In the genomic region with DNA sequence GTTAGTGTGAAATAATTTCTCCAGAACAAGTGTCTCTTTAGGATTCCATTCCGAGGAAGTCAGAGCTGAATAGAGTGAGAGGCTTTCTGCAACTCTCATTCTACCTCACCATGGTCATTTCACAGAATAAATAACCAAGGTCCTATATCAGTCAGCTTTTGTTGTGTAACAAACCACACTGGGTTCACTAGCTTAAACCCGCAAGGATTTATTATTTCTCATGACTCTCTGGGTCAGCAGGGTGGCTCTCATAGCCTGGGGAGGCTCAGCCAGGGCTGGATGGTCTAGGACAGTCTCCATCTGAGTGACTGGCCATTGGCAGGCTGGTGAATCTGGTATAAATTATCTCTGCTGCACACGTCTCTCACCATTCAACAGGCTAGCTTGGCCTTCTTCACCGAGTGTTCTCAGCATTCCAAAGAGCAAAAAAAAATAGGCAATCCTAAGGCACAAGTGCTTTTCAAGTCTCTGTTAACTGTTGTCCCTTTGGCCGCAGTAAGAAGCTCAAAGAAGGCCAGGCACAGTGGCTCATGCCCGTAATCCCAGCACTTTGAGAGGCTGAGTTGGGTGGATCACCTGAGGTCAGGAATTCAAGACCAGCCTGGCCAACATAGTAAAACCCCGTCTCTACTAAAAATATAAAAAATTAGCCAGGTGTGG, we compare ENCODE assay signal across 1 cellular context.
TF ChIP-seq lines count a peak whose summit lies in the region.

No MANE protein-coding gene starts in this region.

TF ChIP-seq in HepG2, 621 proteins besides CTCF, POLR2A, EP300 and RAD21 (continued from another document and continues in another):
- peak; percentile 24; the same call in 1 of the 2 replicates for TF ChIP-seq SAP130 (CRISPR knock-in tag; IDR thresholded peaks at IDR 0.05; ENCODE audit: low read depth)
- TF ChIP-seq CEBPB (IDR thresholded peaks at IDR 0.05; ENCODE audit: borderline replicate concordance, low read depth, low read length), result peak; percentile 63; the same call in 1 of the 2 replicates
- no peak for TF ChIP-seq KDM3A (CRISPR knock-in tag; IDR thresholded peaks at IDR 0.05; ENCODE audit: low read depth)
- TF ChIP-seq AHDC1 (CRISPR knock-in tag; IDR thresholded peaks at IDR 0.05; ENCODE audit: borderline replicate concordance), result 0 out of 2 replicates have a peak, but pooled peaks have one; percentile 33
- TF ChIP-seq AGO2 (optimal IDR thresholded peaks at IDR 0.05; ENCODE audit: low read depth, low read length), result no peak
- TF ChIP-seq TCF7 (IDR thresholded peaks at IDR 0.05; ENCODE audit: low read depth), result no peak
- no peak for TF ChIP-seq ZSCAN22 (CRISPR knock-in tag; IDR thresholded peaks at IDR 0.05)
- TF ChIP-seq, protein P1, sequence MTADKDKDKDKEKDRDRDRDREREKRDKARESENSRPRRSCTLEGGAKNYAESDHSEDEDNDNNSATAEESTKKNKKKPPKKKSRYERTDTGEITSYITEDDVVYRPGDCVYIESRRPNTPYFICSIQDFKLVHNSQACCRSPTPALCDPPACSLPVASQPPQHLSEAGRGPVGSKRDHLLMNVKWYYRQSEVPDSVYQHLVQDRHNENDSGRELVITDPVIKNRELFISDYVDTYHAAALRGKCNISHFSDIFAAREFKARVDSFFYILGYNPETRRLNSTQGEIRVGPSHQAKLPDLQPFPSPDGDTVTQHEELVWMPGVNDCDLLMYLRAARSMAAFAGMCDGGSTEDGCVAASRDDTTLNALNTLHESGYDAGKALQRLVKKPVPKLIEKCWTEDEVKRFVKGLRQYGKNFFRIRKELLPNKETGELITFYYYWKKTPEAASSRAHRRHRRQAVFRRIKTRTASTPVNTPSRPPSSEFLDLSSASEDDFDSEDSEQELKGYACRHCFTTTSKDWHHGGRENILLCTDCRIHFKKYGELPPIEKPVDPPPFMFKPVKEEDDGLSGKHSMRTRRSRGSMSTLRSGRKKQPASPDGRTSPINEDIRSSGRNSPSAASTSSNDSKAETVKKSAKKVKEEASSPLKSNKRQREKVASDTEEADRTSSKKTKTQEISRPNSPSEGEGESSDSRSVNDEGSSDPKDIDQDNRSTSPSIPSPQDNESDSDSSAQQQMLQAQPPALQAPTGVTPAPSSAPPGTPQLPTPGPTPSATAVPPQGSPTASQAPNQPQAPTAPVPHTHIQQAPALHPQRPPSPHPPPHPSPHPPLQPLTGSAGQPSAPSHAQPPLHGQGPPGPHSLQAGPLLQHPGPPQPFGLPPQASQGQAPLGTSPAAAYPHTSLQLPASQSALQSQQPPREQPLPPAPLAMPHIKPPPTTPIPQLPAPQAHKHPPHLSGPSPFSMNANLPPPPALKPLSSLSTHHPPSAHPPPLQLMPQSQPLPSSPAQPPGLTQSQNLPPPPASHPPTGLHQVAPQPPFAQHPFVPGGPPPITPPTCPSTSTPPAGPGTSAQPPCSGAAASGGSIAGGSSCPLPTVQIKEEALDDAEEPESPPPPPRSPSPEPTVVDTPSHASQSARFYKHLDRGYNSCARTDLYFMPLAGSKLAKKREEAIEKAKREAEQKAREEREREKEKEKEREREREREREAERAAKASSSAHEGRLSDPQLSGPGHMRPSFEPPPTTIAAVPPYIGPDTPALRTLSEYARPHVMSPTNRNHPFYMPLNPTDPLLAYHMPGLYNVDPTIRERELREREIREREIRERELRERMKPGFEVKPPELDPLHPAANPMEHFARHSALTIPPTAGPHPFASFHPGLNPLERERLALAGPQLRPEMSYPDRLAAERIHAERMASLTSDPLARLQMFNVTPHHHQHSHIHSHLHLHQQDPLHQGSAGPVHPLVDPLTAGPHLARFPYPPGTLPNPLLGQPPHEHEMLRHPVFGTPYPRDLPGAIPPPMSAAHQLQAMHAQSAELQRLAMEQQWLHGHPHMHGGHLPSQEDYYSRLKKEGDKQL (CRISPR knock-in tag; IDR thresholded peaks at IDR 0.05; ENCODE audit: low read depth), result no peak
- peak; percentile 22; the same call in 1 of the 2 replicates for TF ChIP-seq ARID5B (CRISPR knock-in tag; IDR thresholded peaks at IDR 0.05)
- TF ChIP-seq SP2 (CRISPR knock-in tag; IDR thresholded peaks at IDR 0.05), result no peak
- no peak; the same call in 1 of the 2 replicates for TF ChIP-seq ZBTB26 (CRISPR knock-in tag; IDR thresholded peaks at IDR 0.05; ENCODE audit: borderline replicate concordance)
- no peak for TF ChIP-seq CCDC6 (CRISPR knock-in tag; IDR thresholded peaks at IDR 0.05)
- no peak for TF ChIP-seq ZNF891 (CRISPR knock-in tag; IDR thresholded peaks at IDR 0.05)
- 0 out of 2 replicates have a peak, but pooled peaks have one; percentile 4 for TF ChIP-seq EHMT2 (IDR thresholded peaks at IDR 0.05; ENCODE audit: borderline replicate concordance, low read depth, low read length)
- TF ChIP-seq KAT7 (CRISPR knock-in tag; IDR thresholded peaks at IDR 0.05; ENCODE audit: borderline replicate concordance), result no peak
- no peak for TF ChIP-seq TAF15 (IDR thresholded peaks at IDR 0.05; ENCODE audit: low read depth, low read length, poor library complexity, severe bottlenecking)
- TF ChIP-seq ZMYM4 (CRISPR knock-in tag; IDR thresholded peaks at IDR 0.05), result 0 out of 2 replicates have a peak, but pooled peaks have one; percentile 13
- 0 out of 2 replicates have a peak, but pooled peaks have one; percentile 24 for TF ChIP-seq TFE3 (CRISPR knock-in tag; IDR thresholded peaks at IDR 0.05)
- no peak for TF ChIP-seq ZNF280D (CRISPR knock-in tag; IDR thresholded peaks at IDR 0.05)
- no peak for TF ChIP-seq ZNF367 (CRISPR knock-in tag; IDR thresholded peaks at IDR 0.05; ENCODE audit: borderline replicate concordance)
- no peak for TF ChIP-seq MED1 (CRISPR knock-in tag; IDR thresholded peaks at IDR 0.05)
- TF ChIP-seq ZNF333 (CRISPR knock-in tag; IDR thresholded peaks at IDR 0.05; ENCODE audit: borderline replicate concordance), result no peak
- no peak for TF ChIP-seq KAT8 (CRISPR knock-in tag; IDR thresholded peaks at IDR 0.05)
- 0 out of 2 replicates have a peak, but pooled peaks have one; percentile 14 for TF ChIP-seq PHF21A (CRISPR knock-in tag; IDR thresholded peaks at IDR 0.05)
- TF ChIP-seq ZNF121 (CRISPR knock-in tag; IDR thresholded peaks at IDR 0.05), result peak; percentile 29; the same call in 1 of the 2 replicates
- TF ChIP-seq ZNF746 (CRISPR knock-in tag; IDR thresholded peaks at IDR 0.05), result no peak
- TF ChIP-seq ZNF10 (CRISPR knock-in tag; IDR thresholded peaks at IDR 0.05; ENCODE audit: borderline replicate concordance, low read depth), result no peak
- TF ChIP-seq HMGA1 (CRISPR knock-in tag; conservative IDR thresholded peaks at IDR 0.05), result no peak
- TF ChIP-seq ZNF230 (CRISPR knock-in tag; IDR thresholded peaks at IDR 0.05), result no peak
- 0 out of 2 replicates have a peak, but pooled peaks have one; percentile 32 for TF ChIP-seq ZNF724P (CRISPR knock-in tag; IDR thresholded peaks at IDR 0.05; ENCODE audit: borderline replicate concordance)
- no peak for TF ChIP-seq ZNF546 (CRISPR knock-in tag; conservative IDR thresholded peaks at IDR 0.05)
- 0 out of 2 replicates have a peak, but pooled peaks have one; percentile 7 for TF ChIP-seq FOSL2 (CRISPR knock-in tag; IDR thresholded peaks at IDR 0.05)
- no peak for TF ChIP-seq SAFB2 (CRISPR knock-in tag; IDR thresholded peaks at IDR 0.05; ENCODE audit: borderline replicate concordance, low read depth)
